ENCODE assay signal across 9 cellular contexts in the genomic region with DNA sequence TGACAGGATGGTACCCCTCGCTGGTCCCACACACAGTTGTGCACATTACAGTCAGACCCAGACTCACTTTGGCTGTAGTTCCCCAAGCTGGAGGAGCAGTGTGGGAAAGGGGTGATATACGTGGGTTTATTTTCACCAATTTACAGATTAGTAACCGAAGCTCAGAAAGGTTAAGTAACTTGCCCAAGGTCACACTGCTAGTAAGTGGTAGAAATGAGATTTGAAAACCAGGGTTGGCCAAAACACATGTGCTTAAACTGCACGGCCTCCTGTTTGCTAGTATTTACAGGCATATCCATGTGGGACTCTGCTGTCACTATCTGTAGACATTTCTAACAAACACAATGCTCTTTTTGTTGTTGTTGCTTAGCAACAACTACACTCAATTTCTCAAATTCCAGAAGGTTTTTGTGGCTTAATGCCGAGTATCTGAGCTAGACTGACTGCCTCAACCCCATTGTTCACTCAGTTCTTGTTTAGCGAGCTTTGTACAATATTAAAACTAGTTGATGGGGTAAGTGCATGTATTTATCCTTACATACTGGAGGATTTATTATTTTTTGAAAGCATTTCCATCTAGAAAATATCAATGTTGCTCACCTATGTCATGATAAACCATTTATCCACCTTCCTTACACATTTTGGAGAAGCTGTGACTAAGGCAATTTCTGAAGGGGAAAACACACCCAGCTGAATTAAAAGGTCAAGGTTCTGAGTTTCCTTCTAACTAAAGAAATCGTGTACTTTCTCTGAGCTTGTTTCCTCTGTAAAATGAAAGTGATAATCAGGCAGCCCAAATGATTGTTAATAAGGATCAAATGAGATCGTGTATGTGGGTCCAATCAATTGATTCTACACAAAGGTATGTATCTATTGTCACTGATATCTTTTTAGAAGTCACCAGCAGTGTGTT.
DNase-seq lines count a peak whose midpoint lies in the region; ATAC-seq and TF ChIP-seq lines count a peak whose summit lies in the region.
"Had no signal": no experiment of that assay in that cellular context is flagged by ENCODE, and none has a peak within 500 bp of the region (broad histone marks: within the 10 kb centered on the region; RNA-seq: fewer than 3 reads in every experiment).

No MANE protein-coding gene starts in this region.

- H3K9me3 Mint-ChIP-seq in T-helper 1 cell treated with Interleukin-12 subunit alpha and Interleukin-12 subunit beta and Interleukin-4 antibody, amounts not matched to agents 30 μg/mL and 1 μg/mL, for 36 hours = no peaks in the 10 kb centered on the region
- H3K9me3 Mint-ChIP-seq in stimulated activated effector memory CD8-positive, alpha-beta T cell treated with anti-CD3 and anti-CD28 coated beads, Interleukin-12 subunit alpha, Interleukin-12 subunit beta, amount 100 ng/mL, for 72 hours = no peaks in the 10 kb centered on the region

- peak overlapping the region; percentile 83 for H3K27ac Mint-ChIP-seq in T-helper 1 cell treated with Interleukin-12 subunit alpha and Interleukin-12 subunit beta and Interleukin-4 antibody, amounts not matched to agents 30 μg/mL and 1 μg/mL, for 36 hours
- H3K27ac Mint-ChIP-seq in stimulated activated effector memory CD8-positive, alpha-beta T cell treated with anti-CD3 and anti-CD28 coated beads, Interleukin-12 subunit alpha, Interleukin-12 subunit beta, amount 100 ng/mL, for 72 hours = peak overlapping the region; percentile 89

- TF ChIP-seq CTCF in GM10248 (IDR thresholded peaks at IDR 0.05; ENCODE audit: control extremely low read depth, extremely low read depth, low read depth, missing control alignments) = no peak

- H3K36me3 Mint-ChIP-seq in T-helper 1 cell treated with Interleukin-12 subunit alpha and Interleukin-12 subunit beta and Interleukin-4 antibody, amounts not matched to agents 30 μg/mL and 1 μg/mL, for 36 hours (ENCODE audit: low read depth) = no peaks in the 10 kb centered on the region
- H3K36me3 Mint-ChIP-seq in stimulated activated effector memory CD8-positive, alpha-beta T cell treated with anti-CD3 and anti-CD28 coated beads, Interleukin-12 subunit alpha, Interleukin-12 subunit beta, amount 100 ng/mL, for 72 hours = no peaks in the 10 kb centered on the region

- peaks cover 35% of the 10 kb centered on the region for H3K4me1 Mint-ChIP-seq in T-helper 1 cell treated with Interleukin-12 subunit alpha and Interleukin-12 subunit beta and Interleukin-4 antibody, amounts not matched to agents 30 μg/mL and 1 μg/mL, for 36 hours (ENCODE audit: low read depth)
- H3K4me1 Mint-ChIP-seq in stimulated activated effector memory CD8-positive, alpha-beta T cell treated with anti-CD3 and anti-CD28 coated beads, Interleukin-12 subunit alpha, Interleukin-12 subunit beta, amount 100 ng/mL, for 72 hours = peaks cover 32% of the 10 kb centered on the region

- no peaks in the 10 kb centered on the region for H3K27me3 Mint-ChIP-seq in T-helper 1 cell treated with Interleukin-12 subunit alpha and Interleukin-12 subunit beta and Interleukin-4 antibody, amounts not matched to agents 30 μg/mL and 1 μg/mL, for 36 hours (ENCODE audit: low read depth)

- H3K36me3 ChIP-seq in adipocyte (ENCODE audit: control insufficient read depth, insufficient read depth, low read length, severe bottlenecking) = no peaks in the 10 kb centered on the region
- H3K36me3 ChIP-seq: BLaER1 treated with 17β-estradiol and CSF1 and Interleukin-3, amounts not matched to agents 10 nM and 100 nM had no signal

- no peaks in the 10 kb centered on the region for H3K9me3 ChIP-seq in adipocyte (ENCODE audit: control insufficient read depth, low read length)
- H3K9me3 ChIP-seq: BLaER1 treated with 17β-estradiol and CSF1 and Interleukin-3, amounts not matched to agents 10 nM and 100 nM had no signal

- peak; percentile 60 for ATAC-seq in stimulated activated effector memory CD8-positive, alpha-beta T cell treated with anti-CD3 and anti-CD28 coated beads, Interleukin-12 subunit alpha, Interleukin-12 subunit beta, amount 100 ng/mL, for 72 hours
- no peak for ATAC-seq in GM18873 (IDR thresholded peaks at IDR 0.05; ENCODE audit: low FRiP score, unreplicated experiment)

- no peak overlapping the region for H3K9ac ChIP-seq in adipocyte (ENCODE audit: low read length)
- H3K9ac ChIP-seq: BLaER1 treated with 17β-estradiol and CSF1 and Interleukin-3, amounts not matched to agents 10 nM and 100 nM had no signal

- no peaks in the 10 kb centered on the region for H3K27me3 ChIP-seq in adipocyte (replicated peaks; ENCODE audit: control insufficient read depth, insufficient read depth, low read length)
- H3K27me3 ChIP-seq: BLaER1 treated with 17β-estradiol and CSF1 and Interleukin-3, amounts not matched to agents 10 nM and 100 nM had no signal

- CTCF ChIA-PET in GM10248 (lab: Yijun Ruan, JAX) = interaction anchor here (0.7 to 2.3 kb wide), 8 partner anchors 9 to 496 kb away, joined by 3 to 13 read pairs (median 5); a partner anchor contains a TSS

- POLR2A ChIA-PET in GM10248 (lab: Yijun Ruan, JAX) = no interaction called here

- H3K4me3 Mint-ChIP-seq in T-helper 1 cell treated with Interleukin-12 subunit alpha and Interleukin-12 subunit beta and Interleukin-4 antibody, amounts not matched to agents 30 μg/mL and 1 μg/mL, for 36 hours = peak overlapping the region; percentile 56
- H3K4me3 Mint-ChIP-seq in stimulated activated effector memory CD8-positive, alpha-beta T cell treated with anti-CD3 and anti-CD28 coated beads, Interleukin-12 subunit alpha, Interleukin-12 subunit beta, amount 100 ng/mL, for 72 hours = peak overlapping the region; percentile 59

- H3K4me3 ChIP-seq in adipocyte (ENCODE audit: low read length) = no peak overlapping the region
- H3K4me3 ChIP-seq: BLaER1 treated with 17β-estradiol and CSF1 and Interleukin-3, amounts not matched to agents 10 nM and 100 nM had no signal

- DNase-seq in T-helper 1 cell = no peak
- DNase-seq in adipocyte (ENCODE audit: low read depth) = peak; percentile 85
- DNase-seq in hepatic stellate cell (ENCODE audit: low spot score) = peak; percentile 54
- no peak for DNase-seq in stimulated activated effector memory CD8-positive, alpha-beta T cell treated with anti-CD3 and anti-CD28 coated beads, Interleukin-12 subunit alpha, Interleukin-12 subunit beta, amount 100 ng/mL, for 72 hours (ENCODE audit: low spot score in 2 of 2)
- no peak for DNase-seq in GM10248 (ENCODE audit: extremely low spot score)
- DNase-seq in NCI-H1105 treated with DMSO at 0.1 percent for 48 hours (lab: John Stamatoyannopoulos, UW) = no peak

- peaks cover 10% of the 10 kb centered on the region for H3K4me1 ChIP-seq in adipocyte (ENCODE audit: control insufficient read depth, insufficient read depth, low read length)

Comparison
In these comparisons a context has a peak if more than half of its experiments do, and no peak if none do; other contexts are left out.
1. DNase-seq: peak in adipocyte (single experiment) and hepatic stellate cell (single experiment); none in T-helper 1 cell (0 of 5), stimulated activated effector memory CD8-positive, alpha-beta T cell treated with anti-CD3 and anti-CD28 coated beads, Interleukin-12 subunit alpha, Interleukin-12 subunit beta, amount 100 ng/mL, for 72 hours (0 of 2), GM10248 (single experiment) and NCI-H1105 treated with DMSO at 0.1 percent for 48 hours (single experiment).